Comparison of ENCODE assay signal across 8 cellular contexts in the genomic region with DNA sequence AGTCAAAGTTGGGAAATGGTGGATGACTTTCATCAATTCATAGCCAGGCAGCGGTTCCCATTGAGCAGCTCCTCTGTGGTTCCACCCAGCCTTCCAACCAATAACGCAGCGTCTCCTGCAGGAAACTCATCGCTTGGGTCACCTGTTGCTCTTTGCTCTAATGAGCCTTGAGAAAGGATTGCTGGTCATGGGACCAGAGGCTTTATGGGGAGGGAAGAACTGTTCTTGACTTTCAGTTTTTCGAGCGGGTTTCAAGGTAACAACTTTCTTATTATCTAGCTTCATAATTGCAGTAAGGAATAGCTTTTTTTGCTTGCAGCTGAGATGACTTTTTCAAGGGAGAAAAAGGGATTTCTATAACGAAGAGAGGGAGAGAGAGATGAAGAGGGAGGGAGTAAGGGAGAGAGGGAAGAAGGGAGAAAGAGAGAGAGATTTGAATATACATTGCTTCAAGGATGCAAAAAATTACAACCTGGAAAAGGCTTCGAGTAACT. TPM values are rescaled to one million over a fixed set of nuclear protein-coding genes. Genes with fewer than 3 reads are reported as not detected.
DNase-seq lines count a peak whose midpoint lies in the region; ATAC-seq, FAIRE-seq and TF ChIP-seq lines count a peak whose summit lies in the region.

No MANE protein-coding gene starts in this region.

- H3K4me1 Mint-ChIP-seq in naive B cell: peaks cover 55 to 74% (median 69%) of the 10 kb centered on the region in 3 donors

- DNase-seq in NCI-H748 (lab: John Stamatoyannopoulos, UW; ENCODE audit: unreplicated experiment) (peak; percentile 19), NCI-H748 treated with DMSO at 0.1 percent for 48 hours (lab: John Stamatoyannopoulos, UW) (no peak), MV-4-11 (lab: John Stamatoyannopoulos, UW) (peak; percentile 4), endothelial cell of umbilical vein (ENCODE audit: low read depth, low spot score) (peak; percentile 55), naive B cell (no peak), NCI-H2029 treated with DMSO at 0.1 percent for 48 hours (lab: John Stamatoyannopoulos, UW) (no peak), cerebellar cortex (ENCODE audit: low spot score) (no peak)

- no peaks in the 10 kb centered on the region for H3K79me2 ChIP-seq in endothelial cell of umbilical vein (ENCODE audit: control insufficient read depth, insufficient read depth, low read length)

- H3K4me3 Mint-ChIP-seq in naive B cell: peak overlapping the region; percentile 84 to 97 (median 94)

- no peak for FAIRE-seq in endothelial cell of umbilical vein (lab: Jason Lieb, UNC)

- BruUV-seq in endothelial cell of umbilical vein (replicated peaks; lab: Mats Ljungman, UMichigan): no TSS peak

- H3K9me3 Mint-ChIP-seq in naive B cell: no peaks in the 10 kb centered on the region

- no peaks in the 10 kb centered on the region for H3K27me3 ChIP-seq in endothelial cell of umbilical vein (ENCODE audit: control insufficient read depth in 2 of 2, insufficient read depth in 2 of 2, low read length in 2 of 2)

- peak overlapping the region; percentile 89 for H2AFZ ChIP-seq in endothelial cell of umbilical vein (ENCODE audit: low read depth, low read length)

- intact Hi-C loops in endothelial cell of umbilical vein (cut with micrococcal nuclease): loop anchor here (2.0 kb wide), 2 partner anchors 13 to 61 kb away; no protein-coding TSS in a partner anchor

- H3K9me1 ChIP-seq in endothelial cell of umbilical vein (replicated peaks; ENCODE audit: control insufficient read depth, extremely low read depth, insufficient read depth, low read length): no peaks in the 10 kb centered on the region

- dilution Hi-C loops in endothelial cell of umbilical vein (cut with MboI; ENCODE audit: extremely low pct_ligation_motif_present, low sequenced_read_pairs): no loop called here

- H3K4me3 ChIP-seq in endothelial cell of umbilical vein (replicated peaks in 1 of 3; ENCODE audit: insufficient read depth in 1 of 3, low read depth in 1 of 3, low read length in 3 of 3): peak overlapping the region; percentile 13 to 31 (median 25)

- H4K20me1 ChIP-seq in endothelial cell of umbilical vein (replicated peaks; ENCODE audit: control insufficient read depth, extremely low read depth, insufficient read depth, low read length): no peaks in the 10 kb centered on the region

- no peak for TF ChIP-seq CTCF in endothelial cell of umbilical vein (IDR thresholded peaks at IDR 0.05; ENCODE audit: extremely low read depth in 1 of 2, insufficient read depth in 1 of 2, low read depth in 1 of 2, low read length in 2 of 2)

- no peak for TF ChIP-seq POLR2A in endothelial cell of umbilical vein (IDR thresholded peaks at IDR 0.05; ENCODE audit: low read depth, low read length)

- H3K27ac ChIP-seq in endothelial cell of umbilical vein (ENCODE audit: insufficient read depth, low read depth, low read length): no peak overlapping the region

- H3K27me3 Mint-ChIP-seq in naive B cell: no peaks in the 10 kb centered on the region

- CTCF ChIA-PET in endothelial cell of umbilical vein (lab: Charles Lee): interaction anchor here (1.2 to 5.5 kb wide), 4 partner anchors 12 to 86 kb away, joined by 3 to 43 read pairs (median 12); a partner anchor contains a TSS

- ATAC-seq in naive B cell (ENCODE audit: low read depth in 2 of 2) (no peak), HG03571 (IDR thresholded peaks at IDR 0.05; ENCODE audit: unreplicated experiment) (no peak)

- peak overlapping the region; percentile 85 for H3K4me2 ChIP-seq in endothelial cell of umbilical vein (ENCODE audit: insufficient read depth, low read length)

- peak overlapping the region; percentile 93 to 99 (median 96) for H3K27ac Mint-ChIP-seq in naive B cell

- H3K36me3 ChIP-seq in endothelial cell of umbilical vein (ENCODE audit: control insufficient read depth in 2 of 2, extremely low read depth in 1 of 2, insufficient read depth in 2 of 2, low read length in 2 of 2): no peaks in the 10 kb centered on the region

- H3K9ac ChIP-seq in endothelial cell of umbilical vein (replicated peaks; ENCODE audit: extremely low read depth, insufficient read depth, low read length): no peak overlapping the region

- POLR2A ChIA-PET in endothelial cell of umbilical vein (lab: Charles Lee): no interaction called here

- no peaks in the 10 kb centered on the region for H3K9me3 ChIP-seq in endothelial cell of umbilical vein (replicated peaks; ENCODE audit: control insufficient read depth, insufficient read depth, low read length)

- H3K4me1 ChIP-seq in endothelial cell of umbilical vein (ENCODE audit: control insufficient read depth, extremely low read depth, insufficient read depth, low read length): peaks cover 24% of the 10 kb centered on the region

- H3K36me3 Mint-ChIP-seq in naive B cell: peaks cover 0 to 9% of the 10 kb centered on the region in 2 donors

TF ChIP-seq in endothelial cell of umbilical vein, 7 proteins besides CTCF, POLR2A, EP300 and RAD21:
- TF ChIP-seq FOS (IDR thresholded peaks at IDR 0.05; ENCODE audit: borderline replicate concordance, insufficient read depth, low read length): no peak
- no peak for TF ChIP-seq MYC (IDR thresholded peaks at IDR 0.05; ENCODE audit: low read depth, low read length)
- TF ChIP-seq GATA2 (IDR thresholded peaks at IDR 0.05; ENCODE audit: insufficient read depth, insufficient read length, low read depth, low read length): no peak
- no peak for TF ChIP-seq JUN (IDR thresholded peaks at IDR 0.05; ENCODE audit: borderline replicate concordance, insufficient read depth, insufficient read length, low read depth)
- no peak for TF ChIP-seq POLR2AphosphoS5 (IDR thresholded peaks at IDR 0.05; ENCODE audit: insufficient read depth, low read depth, low read length)
- TF ChIP-seq, protein P1, sequence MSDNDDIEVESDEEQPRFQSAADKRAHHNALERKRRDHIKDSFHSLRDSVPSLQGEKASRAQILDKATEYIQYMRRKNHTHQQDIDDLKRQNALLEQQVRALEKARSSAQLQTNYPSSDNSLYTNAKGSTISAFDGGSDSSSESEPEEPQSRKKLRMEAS (IDR thresholded peaks at IDR 0.05; ENCODE audit: insufficient read depth, insufficient read length): no peak
- no peak for TF ChIP-seq EZH2 (IDR thresholded peaks at IDR 0.05; ENCODE audit: borderline replicate concordance, low read depth, low read length, severe bottlenecking)

RNA-seq across cellular contexts. Expression of a gene that starts 0.4 kb away (rescaled TPM):
- total RNA-seq in endothelial cell of umbilical vein: 23.0 and 27.0 TPM in 2 replicates
- 9.1 and 10.2 TPM in 2 replicates for polyA plus RNA-seq in endothelial cell of umbilical vein
- polyA plus RNA-seq in endothelial cell of umbilical vein (2011; cell fraction: cytosol; rRNA removed): 9.7 and 10.6 TPM in 2 replicates
- 13.4 and 15.5 TPM in 2 replicates for polyA plus RNA-seq in endothelial cell of umbilical vein (2011; cell fraction: nucleus; rRNA removed)
- 6.5 and 6.8 TPM in 2 replicates for polyA plus RNA-seq in endothelial cell of umbilical vein (2012)
- polyA minus RNA-seq in endothelial cell of umbilical vein: 28.8 and 31.0 TPM in 2 replicates
- not detected for polyA minus RNA-seq in endothelial cell of umbilical vein (2011; cell fraction: cytosol; rRNA and poly(A)+ RNA removed)
- 23.2 and 36.0 TPM in 2 replicates for polyA minus RNA-seq in endothelial cell of umbilical vein (2011; cell fraction: nucleus; rRNA and poly(A)+ RNA removed)
- 10 to 100 TPM; 39.0 to 59.2 (median 48.9) TPM for polyA plus RNA-seq in naive B cell (ENCODE audit: low read depth in 6 of 6)

Comparison
In these comparisons a context has a peak if more than half of its experiments do, and no peak if none do; other contexts are left out.
1. DNase-seq: peak in NCI-H748 (single experiment), MV-4-11 (single experiment) and endothelial cell of umbilical vein (single experiment); none in NCI-H748 treated with DMSO at 0.1 percent for 48 hours (single experiment), naive B cell (single experiment), NCI-H2029 treated with DMSO at 0.1 percent for 48 hours (single experiment) and cerebellar cortex (single experiment).